8 cellular contexts compared by ENCODE assay signal in the genomic region with DNA sequence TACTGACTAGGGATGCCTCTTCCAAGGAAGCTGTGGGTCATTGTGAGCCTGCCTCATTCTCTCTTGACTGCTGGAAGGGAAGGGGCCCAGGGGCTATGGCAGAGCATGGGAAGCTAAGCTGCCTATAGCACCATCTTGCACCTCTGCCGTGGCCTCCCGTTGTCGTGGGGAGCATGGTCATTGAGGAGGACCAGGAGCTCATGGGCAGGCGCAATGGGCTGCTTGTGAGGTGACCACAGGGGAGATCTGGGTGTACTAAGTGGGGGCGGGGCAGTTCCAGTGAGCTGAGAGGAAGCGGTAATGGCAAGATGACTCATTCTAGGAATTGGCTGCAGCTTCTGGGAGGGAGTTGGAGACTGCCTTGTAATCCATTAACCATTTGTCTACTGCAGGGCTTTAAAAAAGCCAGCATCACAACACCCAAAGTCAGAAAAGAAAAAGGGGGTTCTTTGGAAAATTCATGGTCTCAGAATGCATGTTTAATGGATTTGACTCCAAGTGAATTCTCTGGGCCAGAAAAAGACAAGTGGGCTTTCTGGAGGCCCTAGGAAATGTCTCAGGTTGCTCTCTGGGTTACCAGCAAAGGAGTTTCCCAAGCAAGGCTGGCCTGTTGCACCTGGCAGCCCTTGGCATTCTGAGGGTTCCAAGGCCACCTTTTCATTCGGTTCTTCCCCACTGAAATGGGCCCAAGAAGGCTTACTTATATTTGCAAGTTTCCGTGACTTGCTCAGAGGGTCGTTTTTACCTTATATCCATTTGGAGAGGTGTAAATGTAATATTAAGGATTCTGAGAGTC. TPM values are rescaled to one million over a fixed set of nuclear protein-coding genes. Genes with fewer than 3 reads are reported as not detected.
DNase-seq lines count a peak whose midpoint lies in the region; ATAC-seq and TF ChIP-seq lines count a peak whose summit lies in the region.

No MANE protein-coding gene starts in this region.

- in situ Hi-C loops in G401 (cut with HindIII; ENCODE audit: low sequenced_read_pairs), result no loop called here

- H3K4me3 ChIP-seq in SK-N-SH (ENCODE audit: low read depth in 2 of 2, low read length in 1 of 2) (peak overlapping the region in 1 of 2 experiments; percentile 75; a peak in 2 of 4 replicates), rectal smooth muscle tissue (ENCODE audit: low read length) (peak overlapping the region; percentile 14)

- intact Hi-C loops in left cardiac atrium (cut with DNase I), result no loop called here

- H3F3A ChIP-seq in SK-N-SH (replicated peaks; ENCODE audit: insufficient read depth), result peaks cover 41% of the 10 kb centered on the region

- peaks cover 0 to 13% of the 10 kb centered on the region in 2 experiments for H3K36me3 ChIP-seq in SK-N-SH (replicated peaks in 1 of 2; ENCODE audit: control insufficient read depth in 1 of 2, insufficient read depth in 2 of 2, low read length in 1 of 2)
- H3K36me3 ChIP-seq in rectal smooth muscle tissue (ENCODE audit: control insufficient read depth, insufficient read depth, low read length), result no peaks in the 10 kb centered on the region

- peak; percentile 10 for ATAC-seq in HG02759 (IDR thresholded peaks at IDR 0.05; ENCODE audit: unreplicated experiment)
- peak; percentile 39 to 65 for ATAC-seq in left cardiac atrium
- ATAC-seq in HG02973 (IDR thresholded peaks at IDR 0.05; ENCODE audit: unreplicated experiment), result no peak
- no peak for ATAC-seq in HG03095 (IDR thresholded peaks at IDR 0.05; ENCODE audit: unreplicated experiment)

- TF ChIP-seq RAD21 in SK-N-SH (IDR thresholded peaks at IDR 0.05; ENCODE audit: low read length), result no peak

- peak overlapping the region; percentile 96; the same call in 1 of the 2 replicates for H3K9ac ChIP-seq in SK-N-SH
- peak overlapping the region; percentile 38 for H3K9ac ChIP-seq in rectal smooth muscle tissue (ENCODE audit: low read length)

- TF ChIP-seq EP300 in SK-N-SH (IDR thresholded peaks at IDR 0.05; ENCODE audit: borderline replicate concordance in 1 of 2, low read depth in 1 of 2, low read length in 1 of 2), result peak in 1 of 2 experiments; percentile 87; a peak in 1 of 4 replicates

- H3K27me3 ChIP-seq in SK-N-SH (ENCODE audit: insufficient read depth), result no peaks in the 10 kb centered on the region
- no peaks in the 10 kb centered on the region for H3K27me3 ChIP-seq in rectal smooth muscle tissue (ENCODE audit: control insufficient read depth, insufficient read depth, low read length)

- H3K4me1 ChIP-seq in SK-N-SH (ENCODE audit: control insufficient read depth in 1 of 2, insufficient read depth in 2 of 2, low read depth in 1 of 2, low read length in 1 of 2) (peaks cover 39 to 57% of the 10 kb centered on the region in 2 experiments), rectal smooth muscle tissue (ENCODE audit: control insufficient read depth, insufficient read depth, low read length) (peaks cover 62% of the 10 kb centered on the region)

- 30% methylated on average over 5 of the region's 9 CpGs for WGBS in SK-N-SH (ENCODE audit: low lambda C conversion rate)

- H3K9me3 ChIP-seq in SK-N-SH, result no peaks in the 10 kb centered on the region

- peak overlapping the region; percentile 82 for H3K4me2 ChIP-seq in SK-N-SH

- H3K79me2 ChIP-seq in SK-N-SH (ENCODE audit: insufficient read depth), result peaks cover 87% of the 10 kb centered on the region

- TF ChIP-seq CTCF in SK-N-SH (IDR thresholded peaks at IDR 0.05), result no peak

- CTCF ChIA-PET in SK-N-SH (lab: Yijun Ruan, JAX), result interaction anchor here (1.0 kb wide), 1 partner anchor 63 kb away, joined by 3 read pairs; no protein-coding TSS in a partner anchor

- H3K9me2 ChIP-seq in SK-N-SH, result no peaks in the 10 kb centered on the region

- H3K27ac ChIP-seq in SK-N-SH (ENCODE audit: low read depth in 2 of 2, low read length in 1 of 2) (peak overlapping the region; percentile 84 to 90), rectal smooth muscle tissue (ENCODE audit: low read depth, low read length) (peak overlapping the region; percentile 93)

- POLR2A ChIA-PET in SK-N-SH (lab: Yijun Ruan, JAX), result no interaction called here

- DNase-seq in G401 (ENCODE audit: low spot score) (peak; percentile 91), SK-N-SH (peak; percentile 45), amniotic stem cell (lab: John Stamatoyannopoulos, UW) (peak; percentile 89), left cardiac atrium (peak; percentile 95)

- H2AFZ ChIP-seq in SK-N-SH (ENCODE audit: low read depth), result no peak overlapping the region

- peaks cover 20% of the 10 kb centered on the region for H4K20me1 ChIP-seq in SK-N-SH (ENCODE audit: insufficient read depth)

TF ChIP-seq in SK-N-SH, 30 proteins besides CTCF, POLR2A, EP300 and RAD21 (continues in another document):
- TF ChIP-seq TEAD4 (IDR thresholded peaks at IDR 0.05; ENCODE audit: borderline replicate concordance, insufficient read depth), result peak; percentile 65; the same call in 1 of the 2 replicates
- TF ChIP-seq TAF1 (IDR thresholded peaks at IDR 0.05; ENCODE audit: borderline replicate concordance, low read depth, low read length), result no peak
- TF ChIP-seq REST (IDR thresholded peaks at IDR 0.05; ENCODE audit: low read depth, low read length), result no peak
- TF ChIP-seq, protein P1, sequence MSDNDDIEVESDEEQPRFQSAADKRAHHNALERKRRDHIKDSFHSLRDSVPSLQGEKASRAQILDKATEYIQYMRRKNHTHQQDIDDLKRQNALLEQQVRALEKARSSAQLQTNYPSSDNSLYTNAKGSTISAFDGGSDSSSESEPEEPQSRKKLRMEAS (IDR thresholded peaks at IDR 0.05; ENCODE audit: low read depth), result peak; percentile 76
- TF ChIP-seq, protein P2, sequence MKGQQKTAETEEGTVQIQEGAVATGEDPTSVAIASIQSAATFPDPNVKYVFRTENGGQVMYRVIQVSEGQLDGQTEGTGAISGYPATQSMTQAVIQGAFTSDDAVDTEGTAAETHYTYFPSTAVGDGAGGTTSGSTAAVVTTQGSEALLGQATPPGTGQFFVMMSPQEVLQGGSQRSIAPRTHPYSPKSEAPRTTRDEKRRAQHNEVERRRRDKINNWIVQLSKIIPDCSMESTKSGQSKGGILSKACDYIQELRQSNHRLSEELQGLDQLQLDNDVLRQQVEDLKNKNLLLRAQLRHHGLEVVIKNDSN (IDR thresholded peaks at IDR 0.05; ENCODE audit: borderline replicate concordance, low read depth), result no peak
- peak; percentile 85 for TF ChIP-seq TCF12 (IDR thresholded peaks at IDR 0.05)
- peak; percentile 36; the same call in 1 of the 2 replicates for TF ChIP-seq ELF1 (IDR thresholded peaks at IDR 0.05)
- no peak for TF ChIP-seq RCOR1 (IDR thresholded peaks at IDR 0.05; ENCODE audit: low read length)
- TF ChIP-seq IRF3 (IDR thresholded peaks at IDR 0.05; ENCODE audit: low read depth, low read length), result no peak
- TF ChIP-seq MXI1 (IDR thresholded peaks at IDR 0.05; ENCODE audit: low read depth, low read length), result no peak
- no peak for TF ChIP-seq FOXM1 (IDR thresholded peaks at IDR 0.05; ENCODE audit: low read depth)
- no peak for TF ChIP-seq SIN3A (IDR thresholded peaks at IDR 0.05; ENCODE audit: borderline replicate concordance, low read depth, low read length)
- TF ChIP-seq NFIC (IDR thresholded peaks at IDR 0.05; ENCODE audit: borderline replicate concordance), result peak; percentile 94
- no peak for TF ChIP-seq FOXJ3 (CRISPR knock-in tag; IDR thresholded peaks at IDR 0.05)
- peak; percentile 94 for TF ChIP-seq JUND (IDR thresholded peaks at IDR 0.05)

RNA-seq across cellular contexts. Expression of gene DUSP5, which starts 3.6 kb away (rescaled TPM):
- 1.2 and 1.6 TPM in 2 replicates for total RNA-seq in G401 (2014; rRNA removed; shearing (Covaris generic))
- 38.2 and 52.0 TPM in 2 replicates for polyA plus RNA-seq in SK-N-SH (2012; rRNA removed)
- polyA plus RNA-seq in SK-N-SH (2012; cell fraction: cytosol; rRNA removed), result 32.6 and 37.1 TPM in 2 replicates
- 60.7 and 85.8 TPM in 2 replicates for polyA plus RNA-seq in SK-N-SH (2012; cell fraction: nucleus; rRNA removed)
- total RNA-seq in left cardiac atrium, result 10 to 100 TPM in 1 of 2 donors, 1 to 10 TPM in 1; 8.9 to 14.3 TPM

Comparison
In these comparisons a context has a peak if more than half of its experiments do, and no peak if none do; other contexts are left out.
1. DNase-seq: peak in every context shown above with its lines; median percentile 95 in left cardiac atrium; 91 in G401; 89 in amniotic stem cell; 45 in SK-N-SH.
2. ATAC-seq: peak in HG02759 (single experiment) and left cardiac atrium (2 of 2); none in HG02973 (single experiment) and HG03095 (single experiment).